Comparison of ENCODE assay signal across 1 cellular context in genomic region chr9:97394881-97395280, GRCh38.
A peak's percentile ranks its signal among the peaks of the same experiment; 100 is the strongest.
TF ChIP-seq lines count a peak whose summit lies in the region.

No MANE protein-coding gene starts in this region.

TF ChIP-seq in HepG2, 621 proteins besides CTCF, POLR2A, EP300 and RAD21 (continued from another document and continues in another):
- TF ChIP-seq ZNF275 (CRISPR knock-in tag; IDR thresholded peaks at IDR 0.05; ENCODE audit: borderline replicate concordance), result no peak
- TF ChIP-seq ZC3H13 (CRISPR knock-in tag; IDR thresholded peaks at IDR 0.05), result no peak
- no peak for TF ChIP-seq NR2C2 (CRISPR knock-in tag; IDR thresholded peaks at IDR 0.05; ENCODE audit: borderline replicate concordance)
- no peak for TF ChIP-seq HMGXB3 (CRISPR knock-in tag; IDR thresholded peaks at IDR 0.05; ENCODE audit: borderline replicate concordance)
- no peak for TF ChIP-seq MLLT10 (CRISPR knock-in tag; IDR thresholded peaks at IDR 0.05)
- TF ChIP-seq ZMAT5 (CRISPR knock-in tag; IDR thresholded peaks at IDR 0.05; ENCODE audit: borderline replicate concordance, low read depth), result no peak
- no peak for TF ChIP-seq FOSL1 (CRISPR knock-in tag; IDR thresholded peaks at IDR 0.05; ENCODE audit: borderline replicate concordance)
- TF ChIP-seq ZNF331 (CRISPR knock-in tag; IDR thresholded peaks at IDR 0.05), result 0 out of 2 replicates have a peak, but pooled peaks have one; percentile 28
- no peak for TF ChIP-seq ZNF790 (CRISPR knock-in tag; IDR thresholded peaks at IDR 0.05; ENCODE audit: borderline replicate concordance)
- TF ChIP-seq CBX5 (CRISPR knock-in tag; IDR thresholded peaks at IDR 0.05; ENCODE audit: borderline replicate concordance), result 0 out of 2 replicates have a peak, but pooled peaks have one; percentile 65
- TF ChIP-seq ZNF546 (CRISPR knock-in tag; conservative IDR thresholded peaks at IDR 0.05), result no peak
- no peak for TF ChIP-seq ADNP (CRISPR knock-in tag; IDR thresholded peaks at IDR 0.05)
- no peak for TF ChIP-seq ZNF138 (CRISPR knock-in tag; IDR thresholded peaks at IDR 0.05; ENCODE audit: low read depth)
- peak; percentile 93 for TF ChIP-seq SOX5 (CRISPR knock-in tag; IDR thresholded peaks at IDR 0.05; ENCODE audit: borderline replicate concordance)
- no peak for TF ChIP-seq ZNF691 (CRISPR knock-in tag; IDR thresholded peaks at IDR 0.05; ENCODE audit: borderline replicate concordance, low read depth)
- 0 out of 2 replicates have a peak, but pooled peaks have one; percentile 36 for TF ChIP-seq ZNF430 (CRISPR knock-in tag; IDR thresholded peaks at IDR 0.05)
- TF ChIP-seq POGK (CRISPR knock-in tag; conservative IDR thresholded peaks at IDR 0.05), result 0 out of 2 replicates have a peak, but pooled peaks have one; percentile 26
- TF ChIP-seq KDM4B (CRISPR knock-in tag; IDR thresholded peaks at IDR 0.05), result no peak
- TF ChIP-seq E2F2 (CRISPR knock-in tag; IDR thresholded peaks at IDR 0.05; ENCODE audit: borderline replicate concordance), result no peak
- no peak for TF ChIP-seq JUN (CRISPR knock-in tag; IDR thresholded peaks at IDR 0.05)
- peak; percentile 52; the same call in 1 of the 2 replicates for TF ChIP-seq PPARG (CRISPR knock-in tag; conservative IDR thresholded peaks at IDR 0.05)
- no peak for TF ChIP-seq GABPA (IDR thresholded peaks at IDR 0.05; ENCODE audit: low read depth, low read length)
- no peak for TF ChIP-seq GABPA (CRISPR knock-in tag; IDR thresholded peaks at IDR 0.05; ENCODE audit: low read depth)
- TF ChIP-seq ZNF687 (CRISPR knock-in tag; IDR thresholded peaks at IDR 0.05), result no peak
- TF ChIP-seq ZNF710 (CRISPR knock-in tag; IDR thresholded peaks at IDR 0.05; ENCODE audit: borderline replicate concordance), result no peak
- TF ChIP-seq ZBED4 (CRISPR knock-in tag; IDR thresholded peaks at IDR 0.05; ENCODE audit: borderline replicate concordance), result no peak
- TF ChIP-seq HOXA9 (CRISPR knock-in tag; IDR thresholded peaks at IDR 0.05; ENCODE audit: borderline replicate concordance), result no peak
- TF ChIP-seq TRIM22 (IDR thresholded peaks at IDR 0.05), result no peak
- no peak for TF ChIP-seq REXO4 (CRISPR knock-in tag; IDR thresholded peaks at IDR 0.05; ENCODE audit: borderline replicate concordance)
- no peak for TF ChIP-seq KDM3A (CRISPR knock-in tag; IDR thresholded peaks at IDR 0.05; ENCODE audit: low read depth)
- TF ChIP-seq SMC3 (IDR thresholded peaks at IDR 0.05; ENCODE audit: low read length), result no peak
- TF ChIP-seq MEF2D (CRISPR knock-in tag; IDR thresholded peaks at IDR 0.05), result no peak
- no peak for TF ChIP-seq ZNF383 (CRISPR knock-in tag; IDR thresholded peaks at IDR 0.05; ENCODE audit: borderline replicate concordance)
- TF ChIP-seq SALL2 (CRISPR knock-in tag; IDR thresholded peaks at IDR 0.05), result no peak
- TF ChIP-seq IKZF4 (CRISPR knock-in tag; IDR thresholded peaks at IDR 0.05; ENCODE audit: borderline replicate concordance, low read depth, not compliant biosample characterization), result no peak
- TF ChIP-seq MED13 (CRISPR knock-in tag; IDR thresholded peaks at IDR 0.05), result no peak
- no peak for TF ChIP-seq ZSCAN20 (CRISPR knock-in tag; IDR thresholded peaks at IDR 0.05; ENCODE audit: borderline replicate concordance)
- TF ChIP-seq TSC22D2 (CRISPR knock-in tag; IDR thresholded peaks at IDR 0.05; ENCODE audit: borderline replicate concordance), result no peak
- TF ChIP-seq MBNL3 (CRISPR knock-in tag; conservative IDR thresholded peaks at IDR 0.05), result no peak
